10 cellular contexts compared by ENCODE assay signal in genomic region chrX:47530054-47530453, GRCh38.
"Had no signal": no experiment of that assay in that cellular context is flagged by ENCODE, and none has a peak within 500 bp of the region (broad histone marks: within the 10 kb centered on the region; RNA-seq: fewer than 3 reads in every experiment).

No MANE protein-coding gene starts in this region.

- H3K4me3 ChIP-seq: psoas muscle, suprapubic skin had no signal

- H3K4me1 ChIP-seq: psoas muscle, suprapubic skin had no signal

- H3K4me3 Mint-ChIP-seq: natural killer cell treated with Interleukin-12 subunit alpha and Interleukin-12 subunit beta and Interleukin-15 and Interleukin-18, amount 100 ng/mL, for 72 hours; type B pancreatic cell had no signal

- H3K27me3 Mint-ChIP-seq: type B pancreatic cell had no signal

- H3K27ac Mint-ChIP-seq: natural killer cell treated with Interleukin-12 subunit alpha and Interleukin-12 subunit beta and Interleukin-15 and Interleukin-18, amount 100 ng/mL, for 72 hours; type B pancreatic cell had no signal

- H3K36me3 Mint-ChIP-seq: natural killer cell treated with Interleukin-12 subunit alpha and Interleukin-12 subunit beta and Interleukin-15 and Interleukin-18, amount 100 ng/mL, for 72 hours; type B pancreatic cell had no signal

- H3K36me3 ChIP-seq: suprapubic skin had no signal

- H3K9me3 Mint-ChIP-seq: natural killer cell treated with Interleukin-12 subunit alpha and Interleukin-12 subunit beta and Interleukin-15 and Interleukin-18, amount 100 ng/mL, for 72 hours; type B pancreatic cell had no signal

- H3K9me3 ChIP-seq: psoas muscle, suprapubic skin had no signal

- H3K27me3 ChIP-seq: suprapubic skin had no signal

- DNase-seq: activated CD4-positive, alpha-beta T cell treated with anti-CD3 and anti-CD28 coated beads for 48 hours; activated naive CD4-positive, alpha-beta T cell treated with Interleukin-2 at 50 U/mL for 16 hours; glutamatergic neuron; nucleus accumbens; psoas muscle; stimulated activated CD4-positive, alpha-beta T cell treated with anti-CD3 and anti-CD28 coated beads, Interleukin-12 subunit alpha, Interleukin-12 subunit beta, amount 100 ng/mL, for 4 hours; stimulated activated naive CD8-positive, alpha-beta T cell treated with anti-CD3 and anti-CD28 coated beads, Interleukin-15, Interleukin-2, amounts not matched to agents 100 U/mL and 50 U/mL, for 24 hours had no signal

- H3K27ac ChIP-seq: psoas muscle, suprapubic skin had no signal
